Comparison of ENCODE assay signal across 2 cellular contexts in the genomic region with DNA sequence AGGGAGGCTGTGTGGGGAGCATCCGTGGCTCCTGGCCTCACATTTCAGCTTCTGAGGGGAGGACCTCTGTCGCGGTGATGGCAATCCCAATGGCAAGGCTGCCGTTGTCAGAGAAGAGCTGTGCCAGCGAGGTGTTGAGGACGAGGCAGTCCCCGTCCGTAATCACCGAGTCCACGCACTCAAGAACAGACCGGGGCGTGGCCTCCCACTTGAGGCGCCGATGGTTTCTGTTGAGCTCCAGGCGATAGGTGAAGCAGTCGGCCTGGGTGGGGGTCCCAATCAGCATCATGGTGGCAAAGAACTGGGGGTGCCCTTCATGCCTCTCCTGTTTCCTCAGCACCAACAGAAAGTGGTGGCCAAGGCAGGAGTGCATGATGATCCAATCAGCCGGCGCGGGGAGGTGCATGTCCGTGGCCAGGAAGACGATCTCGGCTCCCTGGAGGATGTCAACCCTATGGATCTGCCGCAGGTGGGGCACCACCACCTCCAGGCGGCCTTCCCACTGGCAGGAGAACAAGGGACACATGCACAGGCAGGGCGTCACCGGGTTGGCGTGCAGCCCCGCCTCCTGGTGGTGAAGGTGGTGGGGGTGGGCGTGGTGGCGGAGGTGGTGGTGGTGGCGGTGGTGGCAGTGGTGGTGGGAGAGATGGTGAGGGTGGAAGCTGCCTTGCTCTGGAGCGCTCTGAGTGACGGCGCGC.
TF ChIP-seq lines count a peak whose summit lies in the region.

No MANE protein-coding gene starts in this region.

TF ChIP-seq in K562, 482 proteins besides CTCF, POLR2A, EP300 and RAD21 (continued from another document):
- TF ChIP-seq ZNF561 (CRISPR knock-in tag; conservative IDR thresholded peaks at IDR 0.05) = no peak
TF ChIP-seq in K562: peak in this region for 0.

TF ChIP-seq in SK-N-SH treated with all-trans-retinoic acid at 6 μM for 48 hours, 23 proteins besides CTCF, POLR2A, EP300 and RAD21:
- TF ChIP-seq, protein P1, sequence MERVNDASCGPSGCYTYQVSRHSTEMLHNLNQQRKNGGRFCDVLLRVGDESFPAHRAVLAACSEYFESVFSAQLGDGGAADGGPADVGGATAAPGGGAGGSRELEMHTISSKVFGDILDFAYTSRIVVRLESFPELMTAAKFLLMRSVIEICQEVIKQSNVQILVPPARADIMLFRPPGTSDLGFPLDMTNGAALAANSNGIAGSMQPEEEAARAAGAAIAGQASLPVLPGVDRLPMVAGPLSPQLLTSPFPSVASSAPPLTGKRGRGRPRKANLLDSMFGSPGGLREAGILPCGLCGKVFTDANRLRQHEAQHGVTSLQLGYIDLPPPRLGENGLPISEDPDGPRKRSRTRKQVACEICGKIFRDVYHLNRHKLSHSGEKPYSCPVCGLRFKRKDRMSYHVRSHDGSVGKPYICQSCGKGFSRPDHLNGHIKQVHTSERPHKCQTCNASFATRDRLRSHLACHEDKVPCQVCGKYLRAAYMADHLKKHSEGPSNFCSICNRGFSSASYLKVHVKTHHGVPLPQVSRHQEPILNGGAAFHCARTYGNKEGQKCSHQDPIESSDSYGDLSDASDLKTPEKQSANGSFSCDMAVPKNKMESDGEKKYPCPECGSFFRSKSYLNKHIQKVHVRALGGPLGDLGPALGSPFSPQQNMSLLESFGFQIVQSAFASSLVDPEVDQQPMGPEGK (CRISPR knock-in tag; IDR thresholded peaks at IDR 0.05; ENCODE audit: borderline replicate concordance) = no peak
- TF ChIP-seq, protein P2, sequence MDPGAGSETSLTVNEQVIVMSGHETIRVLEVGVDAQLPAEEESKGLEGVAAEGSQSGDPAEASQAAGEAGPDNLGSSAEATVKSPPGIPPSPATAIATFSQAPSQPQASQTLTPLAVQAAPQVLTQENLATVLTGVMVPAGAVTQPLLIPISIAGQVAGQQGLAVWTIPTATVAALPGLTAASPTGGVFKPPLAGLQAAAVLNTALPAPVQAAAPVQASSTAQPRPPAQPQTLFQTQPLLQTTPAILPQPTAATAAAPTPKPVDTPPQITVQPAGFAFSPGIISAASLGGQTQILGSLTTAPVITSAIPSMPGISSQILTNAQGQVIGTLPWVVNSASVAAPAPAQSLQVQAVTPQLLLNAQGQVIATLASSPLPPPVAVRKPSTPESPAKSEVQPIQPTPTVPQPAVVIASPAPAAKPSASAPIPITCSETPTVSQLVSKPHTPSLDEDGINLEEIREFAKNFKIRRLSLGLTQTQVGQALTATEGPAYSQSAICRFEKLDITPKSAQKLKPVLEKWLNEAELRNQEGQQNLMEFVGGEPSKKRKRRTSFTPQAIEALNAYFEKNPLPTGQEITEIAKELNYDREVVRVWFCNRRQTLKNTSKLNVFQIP (CRISPR knock-in tag; IDR thresholded peaks at IDR 0.05; ENCODE audit: borderline replicate concordance, low read depth) = no peak
- TF ChIP-seq RARB (CRISPR knock-in tag; IDR thresholded peaks at IDR 0.05) (no peak), GLIS3 (CRISPR knock-in tag; IDR thresholded peaks at IDR 0.05) (no peak), ZNF8 (CRISPR knock-in tag; IDR thresholded peaks at IDR 0.05) (no peak)
